ENCODE assay signal across 8 cellular contexts in the genomic region with DNA sequence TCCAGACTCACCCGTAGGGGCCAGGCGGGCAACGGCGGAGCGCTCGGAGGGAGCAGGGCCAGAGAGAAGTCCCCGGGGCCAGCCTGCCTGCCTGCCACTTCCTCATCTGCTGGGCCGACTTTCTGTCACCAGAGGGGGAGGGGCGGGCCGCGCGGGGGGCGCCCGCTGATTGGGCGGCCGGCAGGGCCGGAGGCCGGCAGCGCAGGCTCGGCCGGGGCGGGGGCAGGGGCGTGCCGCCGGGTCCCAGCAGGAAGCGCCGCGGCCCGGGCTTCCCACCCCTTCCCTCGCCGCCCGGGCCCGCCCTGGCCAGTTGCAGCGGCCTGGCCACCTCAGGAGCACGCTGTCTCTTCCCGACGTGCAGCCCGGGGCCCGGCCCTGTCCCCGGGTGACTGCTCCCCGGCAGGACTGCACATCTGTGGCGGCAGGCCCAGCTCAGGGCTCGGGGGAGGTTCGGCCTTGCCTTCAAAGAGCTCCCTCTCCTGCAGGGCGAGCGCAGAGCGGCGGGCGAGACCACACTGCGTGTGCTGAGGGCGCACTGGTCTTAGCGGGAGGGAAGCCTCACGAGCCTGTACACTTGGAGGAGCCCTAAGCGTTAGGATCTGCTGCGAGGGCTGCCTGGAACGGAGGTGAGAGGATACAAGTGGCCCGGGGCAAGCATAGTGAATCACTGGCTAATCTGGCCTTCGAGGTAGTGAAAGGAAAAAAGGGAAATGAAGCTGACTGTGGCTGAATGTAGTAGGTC.
A peak's percentile ranks its signal among the peaks of the same experiment; 100 is the strongest.
DNase-seq lines count a peak whose midpoint lies in the region; ATAC-seq and TF ChIP-seq lines count a peak whose summit lies in the region.

ELOVL1 (minus strand) TSS at position 108 of the 742 bp plus-strand sequence. CDS start 2,402 bp downstream, outside the sequence.

- ATAC-seq in GM19025 (IDR thresholded peaks at IDR 0.05; ENCODE audit: low read depth, unreplicated experiment), result peak; percentile 78
- peak; percentile 83 for ATAC-seq in HG03280 (IDR thresholded peaks at IDR 0.05; ENCODE audit: unreplicated experiment)
- ATAC-seq in activated CD4-positive, CD25-positive, alpha-beta regulatory T cell treated with anti-CD3 and anti-CD28 coated beads, Interleukin-2, amount 50 U/mL, for 24 hours, result peak; percentile 85

- H3K4me3 ChIP-seq in AG10803 (ENCODE audit: low read length), result peak within 1 kb of the TSS; percentile 92

- DNase-seq in AG10803 (ENCODE audit: low read depth) (peak; percentile 82), NCI-H446 treated with DMSO at 0.1 percent for 48 hours (lab: John Stamatoyannopoulos, UW) (peak; percentile 70), cerebellar cortex (ENCODE audit: low spot score) (peak; percentile 71), kidney glomerular epithelial cell (lab: John Stamatoyannopoulos, UW) (peak; percentile 72)
- peak; percentile 57 to 81 for DNase-seq in stimulated activated CD4-positive, alpha-beta T cell treated with anti-CD3 and anti-CD28 coated beads, Interleukin-1b, Interleukin-23, amount 100 ng/mL, for 1 hour (ENCODE audit: low read depth in 2 of 2)

- peak; percentile 30; the same call in 1 of the 2 replicates for TF ChIP-seq CTCF in AG10803 (conservative IDR thresholded peaks at IDR 0.05; ENCODE audit: low read length)

Comparison
In these comparisons a context has a peak if more than half of its experiments do, and no peak if none do; other contexts are left out.
1. Peak in every context shown above with its lines: DNase-seq, ATAC-seq and H3K4me3 ChIP-seq.